ENCODE assay signal across 16 cellular contexts in genomic region chr3:178036745-178037144, GRCh38.
A peak's percentile ranks its signal among the peaks of the same experiment; 100 is the strongest.
DNase-seq lines count a peak whose midpoint lies in the region; ATAC-seq and TF ChIP-seq lines count a peak whose summit lies in the region.
"Had no signal": no experiment of that assay in that cellular context is flagged by ENCODE, and none has a peak within 500 bp of the region (broad histone marks: within the 10 kb centered on the region; RNA-seq: fewer than 3 reads in every experiment).

No MANE protein-coding gene starts in this region.

- H2BK5ac ChIP-seq in trophoblast cell (ENCODE audit: low read depth, low read length, poor library complexity): no peak overlapping the region

- H3K9me3 Mint-ChIP-seq in T-helper 2 cell treated with Interferon-gamma antibody and Interleukin-4, amounts not matched to agents 5 μg/mL and 100 μg/mL, for 36 hours: no peaks in the 10 kb centered on the region

- peak; percentile 52 for DNase-seq in AG20443 (ENCODE audit: low spot score)
- peak; percentile 53 for DNase-seq in fibroblast of peridontal ligament (ENCODE audit: extremely low read depth)
- peak; percentile 2 to 82 for DNase-seq in trophoblast cell
- DNase-seq in T-helper 2 cell treated with Interferon-gamma antibody and Interleukin-4, amounts not matched to agents 5 μg/mL and 100 μg/mL, for 36 hours (ENCODE audit: low spot score): no peak
- no peak for DNase-seq in Ammon's horn (ENCODE audit: low spot score)
- DNase-seq: caudate nucleus; CD8-positive, alpha-beta T cell; DMS 273 treated with DMSO at 0.1 percent for 48 hours; head of caudate nucleus; mammary epithelial cell; NCI-H526; occipital lobe; Peyer's patch; T-cell had no signal

- H3K27me3 Mint-ChIP-seq in T-helper 2 cell treated with Interferon-gamma antibody and Interleukin-4, amounts not matched to agents 5 μg/mL and 100 μg/mL, for 36 hours (ENCODE audit: low read depth): no peaks in the 10 kb centered on the region

- no peak overlapping the region for H2AK5ac ChIP-seq in trophoblast cell (ENCODE audit: low read length)

- no peaks in the 10 kb centered on the region for H3K36me3 ChIP-seq in trophoblast cell (ENCODE audit: control insufficient read depth in 1 of 2, insufficient read depth in 2 of 2, low read length in 2 of 2)
- H3K36me3 ChIP-seq: Peyer's patch had no signal

- H2BK120ac ChIP-seq in trophoblast cell (ENCODE audit: insufficient read depth, low read length, poor library complexity): no peak overlapping the region

- no peak overlapping the region for H4K8ac ChIP-seq in trophoblast cell (ENCODE audit: low read depth, low read length)

- no peak overlapping the region for H3K23ac ChIP-seq in trophoblast cell (ENCODE audit: low read length)

- H4K91ac ChIP-seq in trophoblast cell (ENCODE audit: low read depth, low read length): no peak overlapping the region

- no peaks in the 10 kb centered on the region for H3K79me2 ChIP-seq in trophoblast cell (ENCODE audit: control insufficient read depth, insufficient read depth, low read length, poor library complexity)

- H3K4me1 ChIP-seq in trophoblast cell (ENCODE audit: control insufficient read depth in 1 of 2, insufficient read depth in 2 of 2, low read length in 2 of 2): no peaks in the 10 kb centered on the region
- H3K4me1 ChIP-seq: Peyer's patch had no signal

- no peak overlapping the region for H3K14ac ChIP-seq in trophoblast cell (ENCODE audit: low read length)

- H4K12ac ChIP-seq in trophoblast cell (ENCODE audit: low read depth, low read length): no peak overlapping the region

- H3K9ac ChIP-seq in trophoblast cell (ENCODE audit: low read length): no peak overlapping the region

- H2AFZ ChIP-seq in trophoblast cell (ENCODE audit: insufficient read depth, low read length, poor library complexity): no peak overlapping the region

- H3K4me3 Mint-ChIP-seq in T-helper 2 cell treated with Interferon-gamma antibody and Interleukin-4, amounts not matched to agents 5 μg/mL and 100 μg/mL, for 36 hours: no peak overlapping the region
- H3K4me3 Mint-ChIP-seq: CD8-positive, alpha-beta T cell; T-cell had no signal

- H3K27ac ChIP-seq in trophoblast cell (ENCODE audit: low read depth, low read length): no peak overlapping the region
- H3K27ac ChIP-seq: Peyer's patch had no signal

- no peaks in the 10 kb centered on the region for H3K36me3 Mint-ChIP-seq in T-helper 2 cell treated with Interferon-gamma antibody and Interleukin-4, amounts not matched to agents 5 μg/mL and 100 μg/mL, for 36 hours (ENCODE audit: low read depth)
- H3K36me3 Mint-ChIP-seq: CD8-positive, alpha-beta T cell; T-cell had no signal

- WGBS in trophoblast cell (ENCODE audit: extremely low coverage, insufficient coverage, insufficient read length): no CpG with 5 or more reads among the region's 4 CpGs

- no peak overlapping the region for H2BK12ac ChIP-seq in trophoblast cell (ENCODE audit: low read length)

- no peaks in the 10 kb centered on the region for H3K4me1 Mint-ChIP-seq in T-helper 2 cell treated with Interferon-gamma antibody and Interleukin-4, amounts not matched to agents 5 μg/mL and 100 μg/mL, for 36 hours (ENCODE audit: low read depth)
- H3K4me1 Mint-ChIP-seq: T-cell had no signal

- H3K4me3 ChIP-seq in trophoblast cell (ENCODE audit: low read depth, low read length): no peak overlapping the region
- H3K4me3 ChIP-seq: Peyer's patch had no signal

- no peak overlapping the region for H3K4me2 ChIP-seq in trophoblast cell (ENCODE audit: low read length)

- no peak overlapping the region for H3K4ac ChIP-seq in trophoblast cell (ENCODE audit: low read depth, low read length)

- no peak overlapping the region for H3K18ac ChIP-seq in trophoblast cell (ENCODE audit: low read length)

- H3K79me1 ChIP-seq in trophoblast cell (ENCODE audit: low read length): no peaks in the 10 kb centered on the region

- H3K27ac Mint-ChIP-seq in T-helper 2 cell treated with Interferon-gamma antibody and Interleukin-4, amounts not matched to agents 5 μg/mL and 100 μg/mL, for 36 hours: no peak overlapping the region
- H3K27ac Mint-ChIP-seq: CD8-positive, alpha-beta T cell; T-cell had no signal

- no peaks in the 10 kb centered on the region for H3K9me3 ChIP-seq in trophoblast cell (ENCODE audit: insufficient read depth, low read depth, low read length)
- H3K9me3 ChIP-seq: Peyer's patch had no signal

- ATAC-seq in SK-N-SH treated with all-trans-retinoic acid at 6 μM for 48 hours: peak; percentile 89
- ATAC-seq in GM21723 (IDR thresholded peaks at IDR 0.05; ENCODE audit: unreplicated experiment): no peak
- ATAC-seq: CD8-positive, alpha-beta T cell; T-cell had no signal

- H3K27me3 ChIP-seq in trophoblast cell (ENCODE audit: insufficient read depth, low read length): no peaks in the 10 kb centered on the region
- H3K27me3 ChIP-seq: Peyer's patch had no signal

TF ChIP-seq in SK-N-SH treated with all-trans-retinoic acid at 6 μM for 48 hours, 23 proteins besides CTCF, POLR2A, EP300 and RAD21:
- TF ChIP-seq OSR1 (CRISPR knock-in tag; IDR thresholded peaks at IDR 0.05): no peak
- TF ChIP-seq CREB5 (CRISPR knock-in tag; IDR thresholded peaks at IDR 0.05; ENCODE audit: low read depth): peak; percentile 38; the same call in 1 of the 2 replicates
- TF ChIP-seq POU6F1 (CRISPR knock-in tag; IDR thresholded peaks at IDR 0.05; ENCODE audit: borderline replicate concordance, low read depth): no peak
- peak; percentile 81 for TF ChIP-seq ISL1 (CRISPR knock-in tag; IDR thresholded peaks at IDR 0.05)
- TF ChIP-seq GLIS3 (CRISPR knock-in tag; IDR thresholded peaks at IDR 0.05): no peak

Comparison
In these comparisons a context has a peak if more than half of its experiments do, and no peak if none do; other contexts are left out.
1. DNase-seq: peak in AG20443 (single experiment), fibroblast of peridontal ligament (single experiment) and trophoblast cell (2 of 2); none in T-helper 2 cell treated with Interferon-gamma antibody and Interleukin-4, amounts not matched to agents 5 μg/mL and 100 μg/mL, for 36 hours (single experiment) and Ammon's horn (single experiment).